ENCODE assay signal across 22 cellular contexts in the genomic region with DNA sequence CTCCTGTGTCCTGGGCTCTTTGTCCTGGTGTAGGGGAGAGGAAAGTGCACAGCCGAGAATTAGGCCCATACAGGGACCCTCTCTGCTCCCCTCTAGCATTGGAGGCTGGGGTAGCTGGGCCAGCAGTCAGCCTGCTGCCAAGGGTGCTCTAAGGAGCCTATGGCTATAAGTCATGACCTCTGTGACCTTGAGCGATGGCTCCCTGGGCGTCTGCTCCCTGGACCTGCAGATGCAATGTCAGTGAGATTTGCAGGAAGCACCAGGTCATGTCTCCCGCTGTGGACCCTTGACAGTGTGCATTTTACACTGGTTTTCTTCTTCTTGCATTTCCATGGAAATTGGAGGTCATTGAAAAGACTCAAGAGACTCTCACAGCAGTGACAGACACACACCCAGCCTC.
"Had no signal": no experiment of that assay in that cellular context is flagged by ENCODE, and none has a peak within 500 bp of the region (broad histone marks: within the 10 kb centered on the region; RNA-seq: fewer than 3 reads in every experiment).

No MANE protein-coding gene starts in this region.

- H3K36me3 ChIP-seq: heart left ventricle, lower lobe of right lung had no signal

- FAIRE-seq: colon, endothelial cell of umbilical vein, frontal cortex had no signal

- H3K4me3 ChIP-seq: coronary artery, dorsolateral prefrontal cortex, esophagus muscularis mucosa, gastroesophageal sphincter, heart left ventricle, hepatocyte, left lung, lower lobe of right lung, mucosa of descending colon had no signal

- H3K4me1 ChIP-seq: esophagus muscularis mucosa, foreskin keratinocyte, gastroesophageal sphincter, heart left ventricle, lower lobe of right lung had no signal

- H3K27ac ChIP-seq: coronary artery, dorsolateral prefrontal cortex, esophagus muscularis mucosa, foreskin keratinocyte, gastroesophageal sphincter, heart left ventricle, hepatocyte, left lung, lower lobe of right lung had no signal

- ATAC-seq: foreskin keratinocyte, gastroesophageal sphincter, heart left ventricle, left cardiac atrium, left lung, left ventricle myocardium superior, lower lobe of right lung, mucosa of descending colon had no signal

- H3K27me3 ChIP-seq: dorsolateral prefrontal cortex, esophagus muscularis mucosa, foreskin keratinocyte, gastroesophageal sphincter, hepatocyte had no signal

- DNase-seq: dermis blood vessel endothelial cell; dorsolateral prefrontal cortex; effector CD4-positive, alpha-beta T cell; effector memory CD4-positive, alpha-beta T cell; foreskin keratinocyte; heart left ventricle; hypothalamus; immature natural killer cell; islet precursor cell; left cardiac atrium; left lung; lower lobe of right lung; mesenchymal stem cell; mucosa of descending colon had no signal

- H2AFZ ChIP-seq: hepatocyte had no signal

- H3K79me2 ChIP-seq: hepatocyte had no signal

- H3K9me3 ChIP-seq: lower lobe of right lung, mucosa of descending colon had no signal

- H3K4me2 ChIP-seq: hepatocyte had no signal
